ENCODE assay signal across 1 cellular context in the genomic region with DNA sequence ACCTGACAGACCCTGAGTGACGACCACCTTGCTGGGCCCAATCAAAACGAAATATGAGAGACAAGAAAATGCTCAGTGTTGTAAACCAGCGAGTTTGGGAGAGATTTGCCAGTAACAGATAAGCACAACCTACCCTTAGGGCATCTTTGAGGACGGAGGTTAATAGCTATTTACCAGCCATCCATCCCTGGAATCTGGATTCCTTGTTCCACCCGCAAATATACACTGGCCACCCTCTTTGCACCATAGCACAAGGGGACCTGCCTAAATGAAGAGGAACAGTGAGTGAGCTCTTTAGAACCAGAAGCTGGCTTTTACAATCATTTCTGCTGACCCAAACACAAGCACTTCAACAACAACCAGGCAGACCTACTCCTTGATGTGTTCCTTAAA.
TF ChIP-seq lines count a peak whose summit lies in the region.

No MANE protein-coding gene starts in this region.

TF ChIP-seq in GM23338, 12 proteins besides CTCF, POLR2A, EP300 and RAD21 (continued from another document):
- TF ChIP-seq, protein P1, sequence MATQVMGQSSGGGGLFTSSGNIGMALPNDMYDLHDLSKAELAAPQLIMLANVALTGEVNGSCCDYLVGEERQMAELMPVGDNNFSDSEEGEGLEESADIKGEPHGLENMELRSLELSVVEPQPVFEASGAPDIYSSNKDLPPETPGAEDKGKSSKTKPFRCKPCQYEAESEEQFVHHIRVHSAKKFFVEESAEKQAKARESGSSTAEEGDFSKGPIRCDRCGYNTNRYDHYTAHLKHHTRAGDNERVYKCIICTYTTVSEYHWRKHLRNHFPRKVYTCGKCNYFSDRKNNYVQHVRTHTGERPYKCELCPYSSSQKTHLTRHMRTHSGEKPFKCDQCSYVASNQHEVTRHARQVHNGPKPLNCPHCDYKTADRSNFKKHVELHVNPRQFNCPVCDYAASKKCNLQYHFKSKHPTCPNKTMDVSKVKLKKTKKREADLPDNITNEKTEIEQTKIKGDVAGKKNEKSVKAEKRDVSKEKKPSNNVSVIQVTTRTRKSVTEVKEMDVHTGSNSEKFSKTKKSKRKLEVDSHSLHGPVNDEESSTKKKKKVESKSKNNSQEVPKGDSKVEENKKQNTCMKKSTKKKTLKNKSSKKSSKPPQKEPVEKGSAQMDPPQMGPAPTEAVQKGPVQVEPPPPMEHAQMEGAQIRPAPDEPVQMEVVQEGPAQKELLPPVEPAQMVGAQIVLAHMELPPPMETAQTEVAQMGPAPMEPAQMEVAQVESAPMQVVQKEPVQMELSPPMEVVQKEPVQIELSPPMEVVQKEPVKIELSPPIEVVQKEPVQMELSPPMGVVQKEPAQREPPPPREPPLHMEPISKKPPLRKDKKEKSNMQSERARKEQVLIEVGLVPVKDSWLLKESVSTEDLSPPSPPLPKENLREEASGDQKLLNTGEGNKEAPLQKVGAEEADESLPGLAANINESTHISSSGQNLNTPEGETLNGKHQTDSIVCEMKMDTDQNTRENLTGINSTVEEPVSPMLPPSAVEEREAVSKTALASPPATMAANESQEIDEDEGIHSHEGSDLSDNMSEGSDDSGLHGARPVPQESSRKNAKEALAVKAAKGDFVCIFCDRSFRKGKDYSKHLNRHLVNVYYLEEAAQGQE (IDR thresholded peaks at IDR 0.05; ENCODE audit: unreplicated experiment), result no peak
